Comparison of ENCODE assay signal across 21 cellular contexts in the genomic region with DNA sequence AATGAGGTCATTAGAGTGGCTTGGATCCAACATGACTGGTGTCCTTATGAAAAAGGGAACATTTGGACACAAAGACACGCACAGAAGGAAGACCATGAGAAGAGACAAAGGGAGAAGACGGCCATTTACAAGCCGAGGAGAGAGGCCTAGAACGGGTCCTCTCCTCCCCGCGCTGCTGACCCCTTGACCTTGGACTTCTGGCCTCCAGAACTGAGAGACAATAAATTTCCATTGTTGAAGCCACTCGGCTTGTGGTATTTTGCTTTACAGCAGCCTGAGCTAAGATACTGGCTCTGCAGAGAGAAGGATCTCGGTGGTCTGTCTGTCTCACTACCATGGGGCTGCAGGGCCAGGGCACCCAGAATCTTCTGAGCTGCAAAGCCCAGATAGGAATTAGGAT.
"Had no signal": no experiment of that assay in that cellular context is flagged by ENCODE, and none has a peak within 500 bp of the region (broad histone marks: within the 10 kb centered on the region; RNA-seq: fewer than 3 reads in every experiment).

No MANE protein-coding gene starts in this region.

- H3K27me3 ChIP-seq: MG63, SJSA1 had no signal

- H3K4me3 ChIP-seq: MG63, SJSA1, SK-N-MC had no signal

- H3K4me1 ChIP-seq: SJSA1 had no signal

- H3K27ac ChIP-seq: HL-60, SJSA1, SK-N-MC had no signal

- DNase-seq: Karpas-422, KG1, MG63, NCI-H1092 treated with DMSO at 0.1 percent for 48 hours, NCI-H1436, NCI-H187, NCI-H2029, NCI-H2081 treated with DMSO at 0.1 percent for 48 hours, NCI-H2171, NCI-H226, NCI-H446, NCI-H510A, NCI-H524 treated with DMSO at 0.1 percent for 48 hours, NCI-H69, NCI-H774, Right ventricle myocardium superior, RPMI8226, SIG-M5 had no signal

- H3K36me3 ChIP-seq: MG63, SJSA1 had no signal

- H3K9me3 ChIP-seq: MG63, SJSA1 had no signal
